8 cellular contexts compared by ENCODE assay signal in genomic region chr1:54229281-54229891, GRCh38. TPM values are rescaled to one million over a fixed set of nuclear protein-coding genes. Genes with fewer than 3 reads are reported as not detected.
DNase-seq lines count a peak whose midpoint lies in the region; ATAC-seq and TF ChIP-seq lines count a peak whose summit lies in the region.

No MANE protein-coding gene starts in this region.

- TF ChIP-seq POLR2A in adrenal gland (IDR thresholded peaks at IDR 0.05): peak in 1 of 2 donors; percentile 32
- no peak for TF ChIP-seq POLR2A in GM18505 (IDR thresholded peaks at IDR 0.05; ENCODE audit: borderline replicate concordance, extremely low read depth, insufficient read depth, insufficient read length)

- no peaks in the 10 kb centered on the region for H3K9me3 ChIP-seq in adrenal gland (replicated peaks in 1 of 3)
- H3K9me3 ChIP-seq in naive thymus-derived CD4-positive, alpha-beta T cell (ENCODE audit: control insufficient read depth in 2 of 3, low read length in 3 of 3): no peaks in the 10 kb centered on the region

- no peaks in the 10 kb centered on the region for H3K36me3 ChIP-seq in adrenal gland (replicated peaks in 1 of 2)
- H3K36me3 ChIP-seq in naive thymus-derived CD4-positive, alpha-beta T cell (ENCODE audit: control insufficient read depth in 2 of 3, insufficient read depth in 3 of 3, low read length in 3 of 3): peaks cover 0 to 26% (median 0%) of the 10 kb centered on the region in 3 experiments

- peak; percentile 39 for ATAC-seq in naive thymus-derived CD4-positive, alpha-beta T cell
- ATAC-seq in GM18505 (IDR thresholded peaks at IDR 0.05; ENCODE audit: unreplicated experiment): no peak

- no peaks in the 10 kb centered on the region for H3K27me3 ChIP-seq in adrenal gland
- no peaks in the 10 kb centered on the region for H3K27me3 ChIP-seq in naive thymus-derived CD4-positive, alpha-beta T cell (ENCODE audit: control insufficient read depth in 2 of 2, insufficient read depth in 2 of 2, low read length in 2 of 2)

- H3K36me3 Mint-ChIP-seq in naive thymus-derived CD4-positive, alpha-beta T cell: peaks cover 4 to 14% (median 11%) of the 10 kb centered on the region in 5 donors

- peaks cover 26 to 32% of the 10 kb centered on the region in 2 donors for H3K4me1 ChIP-seq in adrenal gland (replicated peaks in 1 of 2)
- peaks cover 0 to 5% of the 10 kb centered on the region in 2 donors for H3K4me1 ChIP-seq in naive thymus-derived CD4-positive, alpha-beta T cell (ENCODE audit: control insufficient read depth in 2 of 2, insufficient read depth in 2 of 2, low read length in 2 of 2)

- H3K27ac Mint-ChIP-seq in naive thymus-derived CD4-positive, alpha-beta T cell: peak overlapping the region in 6 of 9 donors; percentile 19 to 84 (median 59)

- H3K9me3 Mint-ChIP-seq in naive thymus-derived CD4-positive, alpha-beta T cell: peaks cover 0 to 1% (median 0%) of the 10 kb centered on the region in 11 donors

- TF ChIP-seq CTCF in adrenal gland (IDR thresholded peaks at IDR 0.05): no peak

- peak; percentile 47 for DNase-seq in CD1c-positive myeloid dendritic cell (ENCODE audit: extremely low spot score)
- peak; percentile 34 for DNase-seq in NCI-H2029 (lab: John Stamatoyannopoulos, UW)
- DNase-seq in adrenal gland: peak in 6 of 7 donors; percentile 73 to 93 (median 82)
- peak in 1 of 9 donors; percentile 54 for DNase-seq in naive thymus-derived CD4-positive, alpha-beta T cell
- no peak for DNase-seq in GM19240 (ENCODE audit: insufficient read length, low spot score)
- DNase-seq in NCI-H2107 (lab: John Stamatoyannopoulos, UW): no peak
- no peak for DNase-seq in GOT3 (lab: John Stamatoyannopoulos, UW)

- H3K27me3 Mint-ChIP-seq in naive thymus-derived CD4-positive, alpha-beta T cell: no peaks in the 10 kb centered on the region

- intact Hi-C loops in adrenal gland (cut with DNase I): no loop called here
- intact Hi-C loops in naive thymus-derived CD4-positive, alpha-beta T cell (cut with micrococcal nuclease): no loop called here

- peak overlapping the region; percentile 3 to 87 (median 83) for H3K27ac ChIP-seq in adrenal gland
- no peak overlapping the region for H3K27ac ChIP-seq in naive thymus-derived CD4-positive, alpha-beta T cell (ENCODE audit: low read depth, low read length)

- POLR2A ChIA-PET in naive thymus-derived CD4-positive, alpha-beta T cell (lab: Charles Lee): no interaction called here

- peak overlapping the region in 1 of 10 donors; percentile 73 for H3K4me3 Mint-ChIP-seq in naive thymus-derived CD4-positive, alpha-beta T cell

- peaks cover 0 to 24% (median 11%) of the 10 kb centered on the region in 7 donors for H3K4me1 Mint-ChIP-seq in naive thymus-derived CD4-positive, alpha-beta T cell

- no peak overlapping the region for H3K4me3 ChIP-seq in adrenal gland
- H3K4me3 ChIP-seq in naive thymus-derived CD4-positive, alpha-beta T cell (ENCODE audit: low read length): no peak overlapping the region

- WGBS in adrenal gland, 4 donors: 26 to 41% (median 35%) methylated on average over 10 to 11 of the region's 11 CpGs

- CTCF ChIA-PET in naive thymus-derived CD4-positive, alpha-beta T cell (lab: Charles Lee): interaction anchor here (0.6 kb wide), 1 partner anchor 450 kb away, joined by 3 read pairs; no protein-coding TSS in a partner anchor

RNA-seq across cellular contexts. Expression of gene MRPL37, which starts 29.4 kb away (rescaled TPM):
- total RNA-seq in adrenal gland: 100 to 1,000 TPM in 7 of 8 donors, 10 to 100 TPM in 1; 75.4 to 160 (median 107) TPM
- polyA plus RNA-seq in adrenal gland: 100 to 1,000 TPM in 1 of 3 donors, 10 to 100 TPM in 2; 24.9 to 174 (median 28.7) TPM
- 10 to 100 TPM; 25.4 to 86.7 (median 36.4) TPM for total RNA-seq in naive thymus-derived CD4-positive, alpha-beta T cell
- 10 to 100 TPM; 54.8 to 64.1 TPM for polyA plus RNA-seq in naive thymus-derived CD4-positive, alpha-beta T cell

RNA-seq across cellular contexts. Expression of gene CYB5RL, which starts 29.6 kb away (rescaled TPM):
- 10 to 100 TPM in 6 of 8 donors, 1 to 10 TPM in 2; 5.8 to 21.6 (median 13.7) TPM for total RNA-seq in adrenal gland
- polyA plus RNA-seq in adrenal gland: 1 to 10 TPM; 2.7 to 6.7 (median 5.2) TPM
- 10 to 100 TPM in 2 of 5 experiments, 1 to 10 TPM in 3; 5.1 to 13.5 (median 7.1) TPM for total RNA-seq in naive thymus-derived CD4-positive, alpha-beta T cell
- polyA plus RNA-seq in naive thymus-derived CD4-positive, alpha-beta T cell: 1 to 10 TPM; 3.4 to 3.6 TPM

Comparison
In these comparisons a context has a peak if more than half of its experiments do, and no peak if none do; other contexts are left out.
1. DNase-seq: peak in CD1c-positive myeloid dendritic cell (single experiment), NCI-H2029 (single experiment) and adrenal gland (6 of 7); none in GM19240 (single experiment), NCI-H2107 (single experiment) and GOT3 (single experiment).